ENCODE assay signal across 18 cellular contexts in genomic region chr7:154388999-154389398, GRCh38.
DNase-seq lines count a peak whose midpoint lies in the region; ATAC-seq and TF ChIP-seq lines count a peak whose summit lies in the region.
"Had no signal": no experiment of that assay in that cellular context is flagged by ENCODE, and none has a peak within 500 bp of the region (broad histone marks: within the 10 kb centered on the region; RNA-seq: fewer than 3 reads in every experiment).

No MANE protein-coding gene starts in this region.

- no peaks in the 10 kb centered on the region for H3K27me3 ChIP-seq in SK-N-SH (ENCODE audit: insufficient read depth)
- no peaks in the 10 kb centered on the region for H3K27me3 ChIP-seq in trophoblast cell (ENCODE audit: insufficient read depth, low read length)
- no peaks in the 10 kb centered on the region for H3K27me3 ChIP-seq in tibial artery

- peaks cover 0 to 13% of the 10 kb centered on the region in 2 experiments; a peak in 2 of 4 replicates for H3K4me1 ChIP-seq in SK-N-SH (ENCODE audit: control insufficient read depth in 1 of 2, insufficient read depth in 2 of 2, low read depth in 1 of 2, low read length in 1 of 2)
- H3K4me1 ChIP-seq in trophoblast cell (ENCODE audit: control insufficient read depth in 1 of 2, insufficient read depth in 2 of 2, low read length in 2 of 2): no peaks in the 10 kb centered on the region
- H3K4me1 ChIP-seq in tibial artery: no peaks in the 10 kb centered on the region

- H2BK120ac ChIP-seq in trophoblast cell (ENCODE audit: insufficient read depth, low read length, poor library complexity): no peak overlapping the region

- no peaks in the 10 kb centered on the region for H4K20me1 ChIP-seq in SK-N-SH (ENCODE audit: insufficient read depth)

- H3K23ac ChIP-seq in trophoblast cell (ENCODE audit: low read length): no peak overlapping the region

- H4K8ac ChIP-seq in trophoblast cell (ENCODE audit: low read depth, low read length): no peak overlapping the region

- TF ChIP-seq RAD21 in SK-N-SH (IDR thresholded peaks at IDR 0.05; ENCODE audit: low read length): no peak

- H2AFZ ChIP-seq in SK-N-SH (ENCODE audit: low read depth) (no peak overlapping the region), trophoblast cell (ENCODE audit: insufficient read depth, low read length, poor library complexity) (no peak overlapping the region)
- H2AFZ ChIP-seq: GM23248 had no signal

- H3K18ac ChIP-seq in trophoblast cell (ENCODE audit: low read length): no peak overlapping the region

- H4K12ac ChIP-seq in trophoblast cell (ENCODE audit: low read depth, low read length): no peak overlapping the region

- POLR2A ChIA-PET in SK-N-SH (lab: Yijun Ruan, JAX): no interaction called here

- CTCF ChIA-PET in SK-N-SH (lab: Yijun Ruan, JAX): interaction anchor here (0.9 to 2.3 kb wide), 2 partner anchors 23 to 115 kb away, joined by 3 to 8 read pairs; no protein-coding TSS in a partner anchor

- no peak overlapping the region for H3K14ac ChIP-seq in trophoblast cell (ENCODE audit: low read length)

- H4K91ac ChIP-seq in trophoblast cell (ENCODE audit: low read depth, low read length): no peak overlapping the region

- DNase-seq in SK-N-SH (peak; percentile 29), SK-N-DZ (ENCODE audit: low spot score) (peak; percentile 45), trophoblast cell (no peak), tibial artery (no peak)
- DNase-seq: ACHN; AML-193; C1 segment of cervical spinal cord; Calu3; CD4-positive, alpha-beta memory T cell; COR-L47; DND-41; GM23248; H7; HCEC 1CT had no signal

- no peaks in the 10 kb centered on the region for H3K79me1 ChIP-seq in trophoblast cell (ENCODE audit: low read length)

- H3K27ac ChIP-seq in SK-N-SH (ENCODE audit: low read depth in 2 of 2, low read length in 1 of 2): peak overlapping the region in 1 of 2 experiments; percentile 67; a peak in 2 of 4 replicates
- no peak overlapping the region for H3K27ac ChIP-seq in trophoblast cell (ENCODE audit: low read depth, low read length)
- no peak overlapping the region for H3K27ac ChIP-seq in tibial artery
- H3K27ac ChIP-seq: 22Rv1, GM23248 had no signal

- H2BK12ac ChIP-seq in trophoblast cell (ENCODE audit: low read length): no peak overlapping the region

- H3K79me2 ChIP-seq in SK-N-SH (ENCODE audit: insufficient read depth): no peaks in the 10 kb centered on the region
- no peaks in the 10 kb centered on the region for H3K79me2 ChIP-seq in trophoblast cell (ENCODE audit: control insufficient read depth, insufficient read depth, low read length, poor library complexity)

- WGBS in SK-N-SH (ENCODE audit: low lambda C conversion rate): 1% methylated on average over 10 of the region's 10 CpGs
- WGBS in trophoblast cell (ENCODE audit: extremely low coverage, insufficient coverage, insufficient read length): no CpG with 5 or more reads among the region's 10 CpGs

- no peaks in the 10 kb centered on the region for H3F3A ChIP-seq in SK-N-SH (replicated peaks; ENCODE audit: insufficient read depth)

- TF ChIP-seq EP300 in SK-N-SH (IDR thresholded peaks at IDR 0.05; ENCODE audit: borderline replicate concordance in 1 of 2, low read depth in 1 of 2, low read length in 1 of 2): peak in 1 of 2 experiments; percentile 34; a peak in 1 of 4 replicates

- H3K4me2 ChIP-seq in SK-N-SH (no peak overlapping the region), trophoblast cell (ENCODE audit: low read length) (no peak overlapping the region)

- ATAC-seq in SK-N-SH treated with all-trans-retinoic acid at 6 μM for 48 hours (no peak), HG03196 (IDR thresholded peaks at IDR 0.05; ENCODE audit: unreplicated experiment) (no peak)
- ATAC-seq: GM12878 had no signal

- peak overlapping the region in 1 of 2 experiments; percentile 9; a peak in 1 of 4 replicates for H3K4me3 ChIP-seq in SK-N-SH (ENCODE audit: low read depth in 2 of 2, low read length in 1 of 2)
- no peak overlapping the region for H3K4me3 ChIP-seq in trophoblast cell (ENCODE audit: low read depth, low read length)
- no peak overlapping the region for H3K4me3 ChIP-seq in tibial artery
- H3K4me3 ChIP-seq: GM12878, GM23248 had no signal

- no peak overlapping the region for H2AK5ac ChIP-seq in trophoblast cell (ENCODE audit: low read length)

- no peak overlapping the region for H3K4ac ChIP-seq in trophoblast cell (ENCODE audit: low read depth, low read length)

- H3K9ac ChIP-seq in SK-N-SH (no peak overlapping the region), trophoblast cell (ENCODE audit: low read length) (peak overlapping the region; percentile 25)
- H3K9ac ChIP-seq: GM23248 had no signal

- TF ChIP-seq CTCF in SK-N-SH (IDR thresholded peaks at IDR 0.05) (no peak), tibial artery (IDR thresholded peaks at IDR 0.05) (no peak)

- intact Hi-C loops in tibial artery (cut with DNase I; ENCODE audit: low total_unique reads): no loop called here

- H3K9me2 ChIP-seq in SK-N-SH: 0 out of 2 replicates have a peak, but pooled peaks cover 6% of the 10 kb centered on the region

- 0 out of 2 replicates have a peak, but pooled peaks cover 6% of the 10 kb centered on the region for H3K9me3 ChIP-seq in SK-N-SH
- no peaks in the 10 kb centered on the region for H3K9me3 ChIP-seq in trophoblast cell (ENCODE audit: insufficient read depth, low read depth, low read length)
- H3K9me3 ChIP-seq in tibial artery: no peaks in the 10 kb centered on the region

- H3K36me3 ChIP-seq in SK-N-SH (replicated peaks in 1 of 2; ENCODE audit: control insufficient read depth in 1 of 2, insufficient read depth in 2 of 2, low read length in 1 of 2): no peaks in the 10 kb centered on the region
- no peaks in the 10 kb centered on the region for H3K36me3 ChIP-seq in trophoblast cell (ENCODE audit: control insufficient read depth in 1 of 2, insufficient read depth in 2 of 2, low read length in 2 of 2)
- no peaks in the 10 kb centered on the region for H3K36me3 ChIP-seq in tibial artery

- no peak overlapping the region for H2BK5ac ChIP-seq in trophoblast cell (ENCODE audit: low read depth, low read length, poor library complexity)

TF ChIP-seq in SK-N-SH, 30 proteins besides CTCF, POLR2A, EP300 and RAD21:
- TF ChIP-seq GABPA (IDR thresholded peaks at IDR 0.05; ENCODE audit: low read depth): no peak
- TF ChIP-seq SIN3A (IDR thresholded peaks at IDR 0.05; ENCODE audit: borderline replicate concordance, low read depth, low read length): no peak
- peak; percentile 73 for TF ChIP-seq GATA2 (CRISPR knock-in tag; IDR thresholded peaks at IDR 0.05)
- TF ChIP-seq NRF1 (IDR thresholded peaks at IDR 0.05; ENCODE audit: low read depth, low read length): no peak
- TF ChIP-seq, protein P1, sequence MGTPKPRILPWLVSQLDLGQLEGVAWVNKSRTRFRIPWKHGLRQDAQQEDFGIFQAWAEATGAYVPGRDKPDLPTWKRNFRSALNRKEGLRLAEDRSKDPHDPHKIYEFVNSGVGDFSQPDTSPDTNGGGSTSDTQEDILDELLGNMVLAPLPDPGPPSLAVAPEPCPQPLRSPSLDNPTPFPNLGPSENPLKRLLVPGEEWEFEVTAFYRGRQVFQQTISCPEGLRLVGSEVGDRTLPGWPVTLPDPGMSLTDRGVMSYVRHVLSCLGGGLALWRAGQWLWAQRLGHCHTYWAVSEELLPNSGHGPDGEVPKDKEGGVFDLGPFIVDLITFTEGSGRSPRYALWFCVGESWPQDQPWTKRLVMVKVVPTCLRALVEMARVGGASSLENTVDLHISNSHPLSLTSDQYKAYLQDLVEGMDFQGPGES (IDR thresholded peaks at IDR 0.05; ENCODE audit: low read depth, low read length): no peak

TF ChIP-seq in SK-N-SH treated with all-trans-retinoic acid at 6 μM for 48 hours, 23 proteins besides CTCF, POLR2A, EP300 and RAD21 (continues in another document):
- TF ChIP-seq, protein P2, sequence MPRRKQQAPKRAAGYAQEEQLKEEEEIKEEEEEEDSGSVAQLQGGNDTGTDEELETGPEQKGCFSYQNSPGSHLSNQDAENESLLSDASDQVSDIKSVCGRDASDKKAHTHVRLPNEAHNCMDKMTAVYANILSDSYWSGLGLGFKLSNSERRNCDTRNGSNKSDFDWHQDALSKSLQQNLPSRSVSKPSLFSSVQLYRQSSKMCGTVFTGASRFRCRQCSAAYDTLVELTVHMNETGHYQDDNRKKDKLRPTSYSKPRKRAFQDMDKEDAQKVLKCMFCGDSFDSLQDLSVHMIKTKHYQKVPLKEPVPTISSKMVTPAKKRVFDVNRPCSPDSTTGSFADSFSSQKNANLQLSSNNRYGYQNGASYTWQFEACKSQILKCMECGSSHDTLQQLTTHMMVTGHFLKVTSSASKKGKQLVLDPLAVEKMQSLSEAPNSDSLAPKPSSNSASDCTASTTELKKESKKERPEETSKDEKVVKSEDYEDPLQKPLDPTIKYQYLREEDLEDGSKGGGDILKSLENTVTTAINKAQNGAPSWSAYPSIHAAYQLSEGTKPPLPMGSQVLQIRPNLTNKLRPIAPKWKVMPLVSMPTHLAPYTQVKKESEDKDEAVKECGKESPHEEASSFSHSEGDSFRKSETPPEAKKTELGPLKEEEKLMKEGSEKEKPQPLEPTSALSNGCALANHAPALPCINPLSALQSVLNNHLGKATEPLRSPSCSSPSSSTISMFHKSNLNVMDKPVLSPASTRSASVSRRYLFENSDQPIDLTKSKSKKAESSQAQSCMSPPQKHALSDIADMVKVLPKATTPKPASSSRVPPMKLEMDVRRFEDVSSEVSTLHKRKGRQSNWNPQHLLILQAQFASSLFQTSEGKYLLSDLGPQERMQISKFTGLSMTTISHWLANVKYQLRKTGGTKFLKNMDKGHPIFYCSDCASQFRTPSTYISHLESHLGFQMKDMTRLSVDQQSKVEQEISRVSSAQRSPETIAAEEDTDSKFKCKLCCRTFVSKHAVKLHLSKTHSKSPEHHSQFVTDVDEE (CRISPR knock-in tag; IDR thresholded peaks at IDR 0.05): no peak
- TF ChIP-seq TOX (CRISPR knock-in tag; IDR thresholded peaks at IDR 0.05; ENCODE audit: borderline replicate concordance) (no peak), ZNF70 (CRISPR knock-in tag; IDR thresholded peaks at IDR 0.05) (no peak), PPARA (CRISPR knock-in tag; IDR thresholded peaks at IDR 0.05; ENCODE audit: borderline replicate concordance) (no peak), ESRRG (CRISPR knock-in tag; IDR thresholded peaks at IDR 0.05) (no peak), RARB (CRISPR knock-in tag; IDR thresholded peaks at IDR 0.05) (no peak), TCF4 (CRISPR knock-in tag; IDR thresholded peaks at IDR 0.05; ENCODE audit: borderline replicate concordance) (no peak), BACH2 (CRISPR knock-in tag; IDR thresholded peaks at IDR 0.05; ENCODE audit: borderline replicate concordance) (no peak), CSDC2 (CRISPR knock-in tag; IDR thresholded peaks at IDR 0.05) (no peak)

Comparison
In these comparisons a context has a peak if more than half of its experiments do, and no peak if none do; other contexts are left out.
1. DNase-seq: peak in SK-N-SH (single experiment) and SK-N-DZ (single experiment); none in trophoblast cell (0 of 2) and tibial artery (0 of 2).